Comparison of ENCODE assay signal across 8 cellular contexts in genomic region chr3:153221748-153222162, GRCh38. TPM values are rescaled to one million over a fixed set of nuclear protein-coding genes. Genes with fewer than 3 reads are reported as not detected.
DNase-seq lines count a peak whose midpoint lies in the region; TF ChIP-seq lines count a peak whose summit lies in the region.

No MANE protein-coding gene starts in this region.

- no peaks in the 10 kb centered on the region for H3F3A ChIP-seq in DOHH2 (ENCODE audit: control insufficient read depth, insufficient read depth)
- H3F3A ChIP-seq in GM23248 (ENCODE audit: insufficient read depth) = peaks cover 39% of the 10 kb centered on the region

- H3K4me1 Mint-ChIP-seq in neural crest cell = no peaks in the 10 kb centered on the region

- H3K4me2 ChIP-seq in DOHH2 (ENCODE audit: low read length) (0 out of 2 replicates have a peak overlapping the region, but pooled peaks have one; percentile 11), GM23248 (ENCODE audit: unreplicated experiment) (peak overlapping the region; percentile 53)

- no peak for TF ChIP-seq POLR2A in erythroblast (IDR thresholded peaks at IDR 0.05; ENCODE audit: low read length)

- H3K9me3 Mint-ChIP-seq in neural crest cell = no peaks in the 10 kb centered on the region

- H3K36me3 Mint-ChIP-seq in neural crest cell (ENCODE audit: low read depth) = no peaks in the 10 kb centered on the region

- in situ Hi-C loops in GM23248 (cut with MboI) = no loop called here

- no peaks in the 10 kb centered on the region for H3K79me2 ChIP-seq in DOHH2 (ENCODE audit: control insufficient read depth, low read length)
- H3K79me2 ChIP-seq in GM23248 (ENCODE audit: insufficient read depth) = no peaks in the 10 kb centered on the region

- no peak overlapping the region for H3K4me3 Mint-ChIP-seq in neural crest cell

- H3K36me3 ChIP-seq in DOHH2 (ENCODE audit: control insufficient read depth, low read length) (no peaks in the 10 kb centered on the region), GM23248 (ENCODE audit: low read depth) (no peaks in the 10 kb centered on the region)

- no peaks in the 10 kb centered on the region for H3K9me2 ChIP-seq in DOHH2 (replicated peaks; ENCODE audit: control insufficient read depth, low read length)
- H3K9me2 ChIP-seq in GM23248 (ENCODE audit: insufficient read depth) = no peaks in the 10 kb centered on the region

- DNase-seq in GM23248 (peak; percentile 96), MV-4-11 (lab: John Stamatoyannopoulos, UW) (peak; percentile 98), erythroblast (lab: John Stamatoyannopoulos, UW) (peak; percentile 50 to 51), neural crest cell (ENCODE audit: low read depth, low spot score) (no peak), stromal cell of bone marrow (ENCODE audit: low read depth) (peak; percentile 85), cerebellar nuclear complex (lab: John Stamatoyannopoulos, UW) (no peak)
- peak; percentile 78 for DNase-seq in activated CD8-positive, alpha-beta memory T cell treated with anti-CD3 and anti-CD28 coated beads for 24 hours

- H3K27ac Mint-ChIP-seq in neural crest cell (ENCODE audit: unreplicated experiment) = peak overlapping the region; percentile 71

- H3K4me1 ChIP-seq in DOHH2 (ENCODE audit: control insufficient read depth, low read length) (no peaks in the 10 kb centered on the region), GM23248 (ENCODE audit: insufficient read depth) (peaks cover 26% of the 10 kb centered on the region)

- H3K4me3 ChIP-seq in DOHH2 (ENCODE audit: low read length) (no peak overlapping the region), GM23248 (peak overlapping the region; percentile 29)

- peak overlapping the region; percentile 38 for H2AFZ ChIP-seq in GM23248

- H3K9me3 ChIP-seq in DOHH2 (ENCODE audit: control insufficient read depth, insufficient read depth, low read length) = no peaks in the 10 kb centered on the region
- H3K9me3 ChIP-seq in GM23248 (ENCODE audit: low read depth) = no peaks in the 10 kb centered on the region

- no peak overlapping the region for H3K27ac ChIP-seq in DOHH2 (ENCODE audit: low read depth, low read length)
- peak overlapping the region; percentile 74 for H3K27ac ChIP-seq in GM23248

- H3K27me3 Mint-ChIP-seq in neural crest cell (ENCODE audit: low read depth) = no peaks in the 10 kb centered on the region

- H4K20me1 ChIP-seq in DOHH2 (ENCODE audit: control insufficient read depth, insufficient read depth, low read depth, low read length) (no peaks in the 10 kb centered on the region), GM23248 (ENCODE audit: insufficient read depth) (no peaks in the 10 kb centered on the region)

- 4 to 8% methylated on average over 9 of the region's 9 CpGs for WGBS in GM23248 (ENCODE audit: low coverage in 1 of 2, low lambda C conversion rate in 2 of 2, missing lambda C conversion rate in 2 of 2), 2 experiments

- H3K27me3 ChIP-seq in DOHH2 (ENCODE audit: control insufficient read depth, low read length) (no peaks in the 10 kb centered on the region), GM23248 (replicated peaks; ENCODE audit: insufficient read depth) (no peaks in the 10 kb centered on the region)

- H3K9ac ChIP-seq in GM23248 = peak overlapping the region; percentile 43

- TF ChIP-seq CTCF in DOHH2 (IDR thresholded peaks at IDR 0.05; ENCODE audit: low read depth, low read length, poor library complexity, severe bottlenecking) (no peak), neural crest cell (conservative IDR thresholded peaks at IDR 0.05) (no peak)

RNA-seq across cellular contexts. Expression of gene RAP2B, which starts 59.7 kb away (rescaled TPM):
- 10.9 and 12.9 TPM in 2 replicates for total RNA-seq in GM23248 (2014; rRNA removed; shearing (Covaris generic))
- 13.1 and 13.2 TPM in 2 replicates for polyA plus RNA-seq in GM23248 (2016; fragmentation: Nextera tagmentation; extraction: Ambion mirVana)
- total RNA-seq in neural crest cell = 14.4 and 14.7 TPM in 2 replicates

Comparison
In these comparisons a context has a peak if more than half of its experiments do, and no peak if none do; other contexts are left out.
1. DNase-seq: peak in GM23248 (single experiment), MV-4-11 (single experiment), activated CD8-positive, alpha-beta memory T cell treated with anti-CD3 and anti-CD28 coated beads for 24 hours (single experiment), erythroblast (2 of 2) and stromal cell of bone marrow (single experiment); none in neural crest cell (single experiment) and cerebellar nuclear complex (0 of 2).